Comparison of ENCODE assay signal across 9 cellular contexts in the genomic region with DNA sequence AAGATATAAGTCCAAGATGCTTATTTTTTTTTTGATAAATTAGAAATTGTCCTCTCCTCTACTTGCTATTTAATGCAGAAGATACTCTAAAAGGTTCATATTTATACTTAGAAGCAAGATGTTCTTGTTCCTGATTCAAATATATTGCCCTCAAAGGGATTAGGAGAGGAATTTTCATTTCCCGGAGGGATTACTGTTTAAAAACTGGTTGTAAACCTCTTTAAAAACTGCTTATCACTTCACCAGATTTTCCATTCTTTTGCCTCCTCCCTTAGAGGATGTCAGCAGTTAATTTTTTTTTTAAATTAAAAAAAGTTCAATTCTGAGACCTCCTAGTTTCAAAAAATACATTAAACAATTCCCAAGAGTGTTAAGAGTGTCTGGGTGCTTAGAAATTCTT. TPM values are rescaled to one million over a fixed set of nuclear protein-coding genes. Genes with fewer than 3 reads are reported as not detected.
A peak's percentile ranks its signal among the peaks of the same experiment; 100 is the strongest.
DNase-seq lines count a peak whose midpoint lies in the region; ATAC-seq and TF ChIP-seq lines count a peak whose summit lies in the region.
"Had no signal": no experiment of that assay in that cellular context is flagged by ENCODE, and none has a peak within 500 bp of the region (broad histone marks: within the 10 kb centered on the region; RNA-seq: fewer than 3 reads in every experiment).

No MANE protein-coding gene starts in this region.

- POLR2A ChIA-PET in activated CD8-positive, alpha-beta T cell treated with anti-CD3 and anti-CD28 coated beads for 36 hours (lab: Charles Lee): interaction anchor here (0.7 to 1.6 kb wide), 6 partner anchors 11 to 119 kb away, joined by 3 to 5 read pairs (median 3); no protein-coding TSS in a partner anchor

- peaks cover 23 to 57% of the 10 kb centered on the region in 2 donors for H3K4me1 ChIP-seq in left lung
- peaks cover 0 to 64% (median 26%) of the 10 kb centered on the region in 4 donors for H3K4me1 ChIP-seq in tibial nerve

- no peak for DNase-seq in activated T-cell treated with anti-CD3 and anti-CD28 coated beads, Interleukin-2, amount 50 U/mL, for 4 hours
- DNase-seq in activated T-cell treated with anti-CD3 and anti-CD28 coated beads for 4 hours (no peak), left lung (no peak), tibial nerve (ENCODE audit: low spot score in 2 of 2) (no peak), DMS 273 (lab: John Stamatoyannopoulos, UW; ENCODE audit: unreplicated experiment) (no peak), NCI-H774 (lab: John Stamatoyannopoulos, UW) (no peak)
- no peak for DNase-seq in activated CD8-positive, alpha-beta T cell treated with anti-CD3 and anti-CD28 coated beads for 36 hours

- no peaks in the 10 kb centered on the region for H3K27me3 Mint-ChIP-seq in activated T-cell treated with anti-CD3 and anti-CD28 coated beads, Interleukin-2, amount 50 U/mL, for 4 hours (ENCODE audit: low read depth)
- no peaks in the 10 kb centered on the region for H3K27me3 Mint-ChIP-seq in activated CD8-positive, alpha-beta T cell treated with anti-CD3 and anti-CD28 coated beads for 36 hours

- peak overlapping the region in 1 of 2 donors; percentile 90 for H3K4me3 ChIP-seq in left lung
- H3K4me3 ChIP-seq in tibial nerve: peak overlapping the region in 2 of 4 donors; percentile 86 to 90

- no peak for ATAC-seq in activated T-cell treated with anti-CD3 and anti-CD28 coated beads, Interleukin-2, amount 50 U/mL, for 4 hours
- no peak for ATAC-seq in activated CD8-positive, alpha-beta T cell treated with anti-CD3 and anti-CD28 coated beads for 36 hours
- ATAC-seq in left lung: no peak
- no peak for ATAC-seq in GM19035 (IDR thresholded peaks at IDR 0.05; ENCODE audit: unreplicated experiment)

- intact Hi-C loops in activated CD8-positive, alpha-beta T cell treated with anti-CD3 and anti-CD28 coated beads for 36 hours (cut with micrococcal nuclease): loop anchor here (10.0 kb wide), 2 partner anchors 49 to 91 kb away; a partner anchor contains a TSS
- intact Hi-C loops in left lung (cut with DNase I): no loop called here

- 57 to 58% methylated on average over 1 of the region's 1 CpG for WGBS in tibial nerve, 2 donors

- H3K27me3 ChIP-seq in left lung: no peaks in the 10 kb centered on the region
- H3K27me3 ChIP-seq in tibial nerve: no peaks in the 10 kb centered on the region

- H3K4me3 Mint-ChIP-seq in activated T-cell treated with anti-CD3 and anti-CD28 coated beads, Interleukin-2, amount 50 U/mL, for 4 hours: peak overlapping the region; percentile 79
- peak overlapping the region; percentile 83 for H3K4me3 Mint-ChIP-seq in activated CD8-positive, alpha-beta T cell treated with anti-CD3 and anti-CD28 coated beads for 36 hours

- H3K9me3 Mint-ChIP-seq in activated T-cell treated with anti-CD3 and anti-CD28 coated beads, Interleukin-2, amount 50 U/mL, for 4 hours: no peaks in the 10 kb centered on the region
- H3K9me3 Mint-ChIP-seq in activated CD8-positive, alpha-beta T cell treated with anti-CD3 and anti-CD28 coated beads for 36 hours: no peaks in the 10 kb centered on the region

- peaks cover 12% of the 10 kb centered on the region for H3K36me3 Mint-ChIP-seq in activated T-cell treated with anti-CD3 and anti-CD28 coated beads, Interleukin-2, amount 50 U/mL, for 4 hours (ENCODE audit: insufficient read depth)
- H3K36me3 Mint-ChIP-seq in activated CD8-positive, alpha-beta T cell treated with anti-CD3 and anti-CD28 coated beads for 36 hours (ENCODE audit: low read depth): peaks cover 30% of the 10 kb centered on the region

- H3K4me1 Mint-ChIP-seq in activated T-cell treated with anti-CD3 and anti-CD28 coated beads, Interleukin-2, amount 50 U/mL, for 4 hours (ENCODE audit: low read depth): peaks cover 61% of the 10 kb centered on the region
- H3K4me1 Mint-ChIP-seq in activated CD8-positive, alpha-beta T cell treated with anti-CD3 and anti-CD28 coated beads for 36 hours (ENCODE audit: low read depth): peaks cover 56% of the 10 kb centered on the region

- no peaks in the 10 kb centered on the region for H3K9me3 ChIP-seq in left lung
- H3K9me3 ChIP-seq in tibial nerve: no peaks in the 10 kb centered on the region

- TF ChIP-seq EP300 in tibial nerve (IDR thresholded peaks at IDR 0.05): no peak

- H3K27ac ChIP-seq in left lung (peak overlapping the region; percentile 57 to 85), tibial nerve (peak overlapping the region in 3 of 4 donors; percentile 57 to 97 (median 70))
- H3K27ac ChIP-seq: C4-2B had no signal

- no peak for TF ChIP-seq CTCF in activated CD8-positive, alpha-beta T cell treated with anti-CD3 and anti-CD28 coated beads for 36 hours (IDR thresholded peaks at IDR 0.05)
- TF ChIP-seq CTCF in left lung (IDR thresholded peaks at IDR 0.05) (no peak), tibial nerve (IDR thresholded peaks at IDR 0.05) (no peak)

- TF ChIP-seq POLR2A in tibial nerve (IDR thresholded peaks at IDR 0.05): no peak

- peak overlapping the region; percentile 74 for H3K27ac Mint-ChIP-seq in activated CD8-positive, alpha-beta T cell treated with anti-CD3 and anti-CD28 coated beads for 36 hours

- CTCF ChIA-PET in activated CD8-positive, alpha-beta T cell treated with anti-CD3 and anti-CD28 coated beads for 36 hours (lab: Charles Lee): interaction anchor here (1.7 to 2.4 kb wide), 3 partner anchors 11 to 89 kb away, joined by 7 to 12 read pairs (median 12); no protein-coding TSS in a partner anchor

- H3K36me3 ChIP-seq in left lung: no peaks in the 10 kb centered on the region
- H3K36me3 ChIP-seq in tibial nerve: no peaks in the 10 kb centered on the region

RNA-seq across cellular contexts. Expression of a gene that starts 2.8 kb away (rescaled TPM):
- total RNA-seq in activated T-cell treated with anti-CD3 and anti-CD28 coated beads, Interleukin-2, amount 50 U/mL, for 4 hours: 10 to 100 TPM; 26.0 to 28.7 (median 27.8) TPM
- 10 to 100 TPM; 19.0 to 19.2 TPM for total RNA-seq in activated CD8-positive, alpha-beta T cell treated with anti-CD3 and anti-CD28 coated beads for 36 hours
- total RNA-seq in left lung: 10 to 100 TPM; 14.8 to 14.9 TPM
- 10 to 100 TPM; 11.7 to 18.6 (median 16.5) TPM for total RNA-seq in tibial nerve
